Comparison of ENCODE assay signal across 20 cellular contexts in genomic region chr10:13950543-13950939, GRCh38.
DNase-seq lines count a peak whose midpoint lies in the region; ATAC-seq and TF ChIP-seq lines count a peak whose summit lies in the region.
"Had no signal": no experiment of that assay in that cellular context is flagged by ENCODE, and none has a peak within 500 bp of the region (broad histone marks: within the 10 kb centered on the region; RNA-seq: fewer than 3 reads in every experiment).

No MANE protein-coding gene starts in this region.

- H2AFZ ChIP-seq in mesenchymal stem cell (ENCODE audit: low read depth, low read length): no peak overlapping the region

- peak overlapping the region; percentile 76 for H2AK5ac ChIP-seq in mesenchymal stem cell (ENCODE audit: low read length, severe bottlenecking)

- H2BK15ac ChIP-seq in mesenchymal stem cell (ENCODE audit: low read depth, poor library complexity, severe bottlenecking): no peak overlapping the region

- peak overlapping the region; percentile 41 for H3K9ac ChIP-seq in mesenchymal stem cell (ENCODE audit: low read length)
- H3K9ac ChIP-seq: BLaER1 treated with 17β-estradiol and CSF1 and Interleukin-3, amounts not matched to agents 10 nM and 100 nM had no signal

- H3K4me1 ChIP-seq in mesenchymal stem cell (ENCODE audit: control insufficient read depth, insufficient read depth, low read depth, low read length): peaks cover 7% of the 10 kb centered on the region
- H3K4me1 ChIP-seq: testis had no signal

- peak overlapping the region in 1 of 2 experiments; percentile 37 for H2BK12ac ChIP-seq in mesenchymal stem cell (ENCODE audit: low read length in 2 of 2)

- H3K36me3 ChIP-seq in brain microvascular endothelial cell (replicated peaks) (no peaks in the 10 kb centered on the region), mesenchymal stem cell (ENCODE audit: control insufficient read depth in 1 of 2, insufficient read depth in 2 of 2, low read depth in 1 of 2, low read length in 2 of 2) (no peaks in the 10 kb centered on the region)
- H3K36me3 ChIP-seq: BLaER1 treated with 17β-estradiol and CSF1 and Interleukin-3, amounts not matched to agents 10 nM and 100 nM; lower lobe of right lung had no signal

- H3K27me3 ChIP-seq in brain microvascular endothelial cell (replicated peaks) (no peaks in the 10 kb centered on the region), mesenchymal stem cell (ENCODE audit: control insufficient read depth in 1 of 2, insufficient read depth in 1 of 2, low read length in 2 of 2) (no peaks in the 10 kb centered on the region)
- H3K27me3 ChIP-seq: BLaER1 treated with 17β-estradiol and CSF1 and Interleukin-3, amounts not matched to agents 10 nM and 100 nM; testis had no signal

- H3K18ac ChIP-seq in mesenchymal stem cell (ENCODE audit: low read depth in 1 of 2, low read length in 2 of 2): peak overlapping the region in 1 of 2 experiments; percentile 54

- peaks cover 49% of the 10 kb centered on the region for H3K4me1 Mint-ChIP-seq in type B pancreatic cell (ENCODE audit: unreplicated experiment)
- no peaks in the 10 kb centered on the region for H3K4me1 Mint-ChIP-seq in activated T-helper 1 cell treated with anti-CD3 and anti-CD28 coated beads, Interleukin-12 subunit alpha, Interleukin-12 subunit beta, Interleukin-2, Interleukin-4 antibody, amounts not matched to agents 30 ng/mL and 10 ng/mL and 1 ng/mL, durations not matched to agents 14 hours and 24 hours and 36 hours (ENCODE audit: low read depth)

- H3K4me3 ChIP-seq in brain microvascular endothelial cell (ENCODE audit: low read depth, low read length) (no peak overlapping the region), mesenchymal stem cell (ENCODE audit: insufficient read depth in 1 of 2, low read depth in 1 of 2, low read length in 2 of 2) (no peak overlapping the region)
- H3K4me3 ChIP-seq: BLaER1 treated with 17β-estradiol and CSF1 and Interleukin-3, amounts not matched to agents 10 nM and 100 nM; lower lobe of right lung; testis had no signal

- H3K14ac ChIP-seq in mesenchymal stem cell (ENCODE audit: low read length in 2 of 2): no peak overlapping the region

- in situ Hi-C loops in brain microvascular endothelial cell (cut with HindIII; ENCODE audit: low pct_ligation_motif_present, low sequenced_read_pairs): no loop called here

- H3K27ac Mint-ChIP-seq in type B pancreatic cell: peak overlapping the region; percentile 71
- H3K27ac Mint-ChIP-seq in activated T-helper 1 cell treated with anti-CD3 and anti-CD28 coated beads, Interleukin-12 subunit alpha, Interleukin-12 subunit beta, Interleukin-2, Interleukin-4 antibody, amounts not matched to agents 30 ng/mL and 10 ng/mL and 1 ng/mL, durations not matched to agents 14 hours and 24 hours and 36 hours: no peak overlapping the region
- H3K27ac Mint-ChIP-seq: activated CD8-positive, alpha-beta T cell treated with anti-CD3 and anti-CD28 coated beads, Interleukin-2, amount 10 ng/mL, durations not matched to agents 7 days and 5 days; activated naive CD4-positive, alpha-beta T cell treated with anti-CD3 and anti-CD28 coated beads for 36 hours had no signal

- WGBS in mesenchymal stem cell: 92% methylated on average over 3 of the region's 4 CpGs

- H2BK5ac ChIP-seq in mesenchymal stem cell (ENCODE audit: low read depth, low read length, poor library complexity, severe bottlenecking): peak overlapping the region; percentile 60

- peaks cover 14% of the 10 kb centered on the region for H3K9me3 Mint-ChIP-seq in type B pancreatic cell
- H3K9me3 Mint-ChIP-seq in activated T-helper 1 cell treated with anti-CD3 and anti-CD28 coated beads, Interleukin-12 subunit alpha, Interleukin-12 subunit beta, Interleukin-2, Interleukin-4 antibody, amounts not matched to agents 30 ng/mL and 10 ng/mL and 1 ng/mL, durations not matched to agents 14 hours and 24 hours and 36 hours: peaks cover 6% of the 10 kb centered on the region

- H4K91ac ChIP-seq in mesenchymal stem cell (ENCODE audit: low read length): no peak overlapping the region

- peak; percentile 11 for ATAC-seq in left ventricle myocardium superior
- ATAC-seq in left cardiac atrium: no peak
- ATAC-seq: activated CD8-positive, alpha-beta T cell treated with anti-CD3 and anti-CD28 coated beads, Interleukin-2, amount 10 ng/mL, durations not matched to agents 7 days and 5 days; lower lobe of right lung had no signal

- intact Hi-C loops in left ventricle myocardium superior (cut with micrococcal nuclease): no loop called here
- intact Hi-C loops in left cardiac atrium (cut with DNase I): no loop called here
- intact Hi-C loops in activated T-helper 1 cell treated with anti-CD3 and anti-CD28 coated beads, Interleukin-12 subunit alpha, Interleukin-12 subunit beta, Interleukin-2, Interleukin-4 antibody, amounts not matched to agents 30 ng/mL and 10 ng/mL and 1 ng/mL, durations not matched to agents 14 hours and 24 hours and 36 hours (cut with micrococcal nuclease): no loop called here

- H3K23ac ChIP-seq in mesenchymal stem cell (ENCODE audit: low read length in 2 of 2): no peak overlapping the region

- H3K9me3 ChIP-seq in mesenchymal stem cell (ENCODE audit: control insufficient read depth, low read length): no peaks in the 10 kb centered on the region
- H3K9me3 ChIP-seq: lower lobe of right lung, testis had no signal

- H4K8ac ChIP-seq in mesenchymal stem cell (ENCODE audit: low read length): no peak overlapping the region

- H3K27ac ChIP-seq in brain microvascular endothelial cell (peak overlapping the region; percentile 94), mesenchymal stem cell (ENCODE audit: low read length, poor library complexity, severe bottlenecking) (peak overlapping the region; percentile 88)
- H3K27ac ChIP-seq: BLaER1 treated with 17β-estradiol and CSF1 and Interleukin-3, amounts not matched to agents 10 nM and 100 nM; HL-60; lower lobe of right lung; testis had no signal

- no peaks in the 10 kb centered on the region for H3K79me1 ChIP-seq in mesenchymal stem cell (replicated peaks; ENCODE audit: low read length, poor library complexity, severe bottlenecking)

- H2BK120ac ChIP-seq in mesenchymal stem cell (ENCODE audit: low read depth, low read length): no peak overlapping the region

- no peak overlapping the region for H3K4me2 ChIP-seq in mesenchymal stem cell (ENCODE audit: low read length, poor library complexity, severe bottlenecking)

- peak overlapping the region; percentile 40 for H3K4me3 Mint-ChIP-seq in type B pancreatic cell
- no peak overlapping the region for H3K4me3 Mint-ChIP-seq in activated T-helper 1 cell treated with anti-CD3 and anti-CD28 coated beads, Interleukin-12 subunit alpha, Interleukin-12 subunit beta, Interleukin-2, Interleukin-4 antibody, amounts not matched to agents 30 ng/mL and 10 ng/mL and 1 ng/mL, durations not matched to agents 14 hours and 24 hours and 36 hours
- H3K4me3 Mint-ChIP-seq: activated CD8-positive, alpha-beta T cell treated with anti-CD3 and anti-CD28 coated beads, Interleukin-2, amount 10 ng/mL, durations not matched to agents 7 days and 5 days; activated naive CD4-positive, alpha-beta T cell treated with anti-CD3 and anti-CD28 coated beads for 36 hours had no signal

- H3K4ac ChIP-seq in mesenchymal stem cell (ENCODE audit: low read depth in 1 of 2, low read length in 2 of 2): no peak overlapping the region

- TF ChIP-seq CTCF in brain microvascular endothelial cell (IDR thresholded peaks at IDR 0.05; ENCODE audit: low read depth, low read length, missing control alignments) (no peak), type B pancreatic cell (conservative IDR thresholded peaks at IDR 0.05) (no peak)

- DNase-seq in left ventricle myocardium superior: no peak
- DNase-seq in left cardiac atrium: no peak
- no peak for DNase-seq in brain microvascular endothelial cell
- DNase-seq in mesenchymal stem cell: no peak
- DNase-seq in type B pancreatic cell (ENCODE audit: extremely low spot score, unreplicated experiment): no peak
- no peak for DNase-seq in NOMO-1 treated with dmso at 0.1 percent for 144 hours (lab: John Stamatoyannopoulos, UW; ENCODE audit: unreplicated experiment)
- no peak for DNase-seq in activated T-helper 1 cell treated with anti-CD3 and anti-CD28 coated beads, Interleukin-12 subunit alpha, Interleukin-12 subunit beta, Interleukin-2, Interleukin-4 antibody, amounts not matched to agents 30 ng/mL and 10 ng/mL and 1 ng/mL, durations not matched to agents 14 hours and 24 hours and 36 hours (ENCODE audit: low spot score)
- no peak for DNase-seq in inferior parietal cortex (ENCODE audit: extremely low spot score)
- DNase-seq: activated CD8-positive, alpha-beta T cell treated with anti-CD3 and anti-CD28 coated beads, Interleukin-2, amount 10 ng/mL, durations not matched to agents 7 days and 5 days; activated naive CD4-positive, alpha-beta T cell treated with anti-CD3 and anti-CD28 coated beads for 36 hours; activated T-cell treated with anti-CD3 and anti-CD28 coated beads, Interleukin-2, amount 50 U/mL, for 1 hour; aorta; cerebellar nuclear complex; effector memory CD4-positive, alpha-beta T cell; lower lobe of right lung; MM.1S; right cardiac atrium; testis had no signal

- peaks cover 18% of the 10 kb centered on the region for H3K36me3 Mint-ChIP-seq in type B pancreatic cell
- no peaks in the 10 kb centered on the region for H3K36me3 Mint-ChIP-seq in activated T-helper 1 cell treated with anti-CD3 and anti-CD28 coated beads, Interleukin-12 subunit alpha, Interleukin-12 subunit beta, Interleukin-2, Interleukin-4 antibody, amounts not matched to agents 30 ng/mL and 10 ng/mL and 1 ng/mL, durations not matched to agents 14 hours and 24 hours and 36 hours (ENCODE audit: low read depth)

- H3K27me3 Mint-ChIP-seq in type B pancreatic cell: no peaks in the 10 kb centered on the region
- peaks cover 2% of the 10 kb centered on the region for H3K27me3 Mint-ChIP-seq in activated T-helper 1 cell treated with anti-CD3 and anti-CD28 coated beads, Interleukin-12 subunit alpha, Interleukin-12 subunit beta, Interleukin-2, Interleukin-4 antibody, amounts not matched to agents 30 ng/mL and 10 ng/mL and 1 ng/mL, durations not matched to agents 14 hours and 24 hours and 36 hours (ENCODE audit: insufficient read depth)
